8 cellular contexts compared by ENCODE assay signal in genomic region chr17:2511462-2512369, GRCh38. TPM values are rescaled to one million over a fixed set of nuclear protein-coding genes. Genes with fewer than 3 reads are reported as not detected.
DNase-seq lines count a peak whose midpoint lies in the region; ATAC-seq and TF ChIP-seq lines count a peak whose summit lies in the region.

Gene METTL16, minus strand, starts transcription at chr17:2511888. Its CDS starts 9,557 bp downstream, at chr17:2502331.

- H3K27me3 ChIP-seq in mucosa of stomach (ENCODE audit: control insufficient read depth, insufficient read depth, low read length), result no peaks in the 10 kb centered on the region

- no peaks in the 10 kb centered on the region for H3K36me3 ChIP-seq in mucosa of stomach (ENCODE audit: control insufficient read depth, insufficient read depth, low read length)

- H3K9ac ChIP-seq in mucosa of stomach (ENCODE audit: low read length), result peak within 1 kb of the TSS; percentile 87

- peaks cover 10% of the 10 kb centered on the region for H3K4me1 ChIP-seq in mucosa of stomach (ENCODE audit: control insufficient read depth, insufficient read depth, low read length)

- peak within 1 kb of the TSS; percentile 71 for H3K4me3 ChIP-seq in mucosa of stomach (ENCODE audit: low read length)

- DNase-seq in DMS79 (lab: John Stamatoyannopoulos, UW) (peak; percentile 99), KG1 (lab: John Stamatoyannopoulos, UW) (peak; percentile 67)
- DNase-seq in activated T-cell treated with anti-CD3 and anti-CD28 coated beads, Interleukin-2, amount 50 U/mL, for 1 hour, result peak; percentile 92
- peak; percentile 89 to 92 for DNase-seq in stimulated activated CD8-positive, alpha-beta memory T cell treated with anti-CD3 and anti-CD28 coated beads, Interleukin-7, amount 100 ng/mL, for 1 hour (ENCODE audit: low read depth in 2 of 2)

- ATAC-seq in GM21737 (IDR thresholded peaks at IDR 0.05; ENCODE audit: unreplicated experiment) (peak; percentile 98), esophagus mucosa (peak; percentile 100)

- H3K9me3 ChIP-seq in mucosa of stomach (ENCODE audit: control insufficient read depth, low read length), result no peaks in the 10 kb centered on the region

TF ChIP-seq in PFSK-1, 5 proteins besides CTCF, POLR2A, EP300 and RAD21:
- TF ChIP-seq FOXP2 (optimal IDR thresholded peaks at IDR 0.05; ENCODE audit: borderline replicate concordance, extremely low read depth, extremely low read length, insufficient read depth) (no peak), SIN3A (IDR thresholded peaks at IDR 0.05; ENCODE audit: borderline replicate concordance, insufficient read depth, low read length) (peak; percentile 13; the same call in 1 of the 2 replicates), TAF1 (IDR thresholded peaks at IDR 0.05; ENCODE audit: borderline replicate concordance, insufficient read depth, low read length) (peak; percentile 74; the same call in 1 of the 2 replicates), POLR2AphosphoS5 (IDR thresholded peaks at IDR 0.05; ENCODE audit: low read depth, low read length) (peak; percentile 86; the same call in 1 of the 2 replicates), REST (IDR thresholded peaks at IDR 0.05; ENCODE audit: insufficient read depth in 1 of 2, low read depth in 2 of 2, low read length in 2 of 2) (0 out of 4 replicates have a peak, but pooled peaks of 1 of the 2 experiments have one; percentile 32)

RNA-seq across cellular contexts. Expression of gene METTL16, which starts in this region (rescaled TPM):
- 17.2 TPM for polyA plus RNA-seq in PFSK-1 (2012; ENCODE audit: insufficient read length, low read depth)
- total RNA-seq in esophagus mucosa, result 20.8 TPM

Comparison
In these comparisons a context has a peak if more than half of its experiments do, and no peak if none do; other contexts are left out.
1. Peak in every context shown above with its lines: DNase-seq, ATAC-seq and H3K4me3 ChIP-seq.